ENCODE assay signal across 21 cellular contexts in genomic region chr13:110651271-110651670, GRCh38.
"Had no signal": no experiment of that assay in that cellular context is flagged by ENCODE, and none has a peak within 500 bp of the region (broad histone marks: within the 10 kb centered on the region; RNA-seq: fewer than 3 reads in every experiment).

No MANE protein-coding gene starts in this region.

- H3K36me3 Mint-ChIP-seq: activated naive CD8-positive, alpha-beta T cell; natural killer cell treated with Interleukin-12 subunit alpha and Interleukin-12 subunit beta and Interleukin-15 and Interleukin-18, amount 100 ng/mL, for 72 hours had no signal

- H3K4me3 Mint-ChIP-seq: activated CD4-positive, alpha-beta T cell treated with anti-CD3 and anti-CD28 coated beads for 36 hours; activated CD8-positive, alpha-beta memory T cell treated with anti-CD3 and anti-CD28 coated beads, Interleukin-2, amount 10 ng/mL, durations not matched to agents 7 days and 5 days; activated CD8-positive, alpha-beta T cell treated with anti-CD3 and anti-CD28 coated beads, Interleukin-2, amount 10 ng/mL, durations not matched to agents 7 days and 5 days; activated naive CD8-positive, alpha-beta T cell; natural killer cell treated with Interleukin-12 subunit alpha and Interleukin-12 subunit beta and Interleukin-15 and Interleukin-18, amount 100 ng/mL, for 72 hours; stimulated activated effector memory CD8-positive, alpha-beta T cell treated with anti-CD3 and anti-CD28 coated beads, Interleukin-12 subunit alpha, Interleukin-12 subunit beta, amount 100 ng/mL, for 72 hours; stimulated activated naive CD8-positive, alpha-beta T cell treated with anti-CD3 and anti-CD28 coated beads, Interleukin-15, Interleukin-2, amounts not matched to agents 100 ng/mL and 50 ng/mL, for 24 hours had no signal

- H3K27ac Mint-ChIP-seq: activated CD4-positive, alpha-beta T cell treated with anti-CD3 and anti-CD28 coated beads for 36 hours; activated CD8-positive, alpha-beta T cell treated with anti-CD3 and anti-CD28 coated beads, Interleukin-2, amount 10 ng/mL, durations not matched to agents 7 days and 5 days; activated naive CD8-positive, alpha-beta T cell; activated T-helper 2 cell treated with anti-CD3 and anti-CD28 coated beads, Interferon-gamma antibody, Interleukin-2, Interleukin-4, amounts not matched to agents 10 μg/mL and 5 μg/mL and 100 μg/mL, durations not matched to agents 14 hours and 24 hours and 36 hours; natural killer cell treated with Interleukin-12 subunit alpha and Interleukin-12 subunit beta and Interleukin-15 and Interleukin-18, amount 100 ng/mL, for 72 hours; stimulated activated effector memory CD8-positive, alpha-beta T cell treated with anti-CD3 and anti-CD28 coated beads, Interleukin-12 subunit alpha, Interleukin-12 subunit beta, amount 100 ng/mL, for 72 hours; stimulated activated naive CD8-positive, alpha-beta T cell treated with anti-CD3 and anti-CD28 coated beads, Interleukin-15, Interleukin-2, amounts not matched to agents 100 ng/mL and 50 ng/mL, for 24 hours had no signal

- H3K9me3 Mint-ChIP-seq: activated T-helper 2 cell treated with anti-CD3 and anti-CD28 coated beads, Interferon-gamma antibody, Interleukin-2, Interleukin-4, amounts not matched to agents 10 μg/mL and 5 μg/mL and 100 μg/mL, durations not matched to agents 14 hours and 24 hours and 36 hours; natural killer cell treated with Interleukin-12 subunit alpha and Interleukin-12 subunit beta and Interleukin-15 and Interleukin-18, amount 100 ng/mL, for 72 hours; stimulated activated effector memory CD8-positive, alpha-beta T cell treated with anti-CD3 and anti-CD28 coated beads, Interleukin-12 subunit alpha, Interleukin-12 subunit beta, amount 100 ng/mL, for 72 hours; stimulated activated naive CD8-positive, alpha-beta T cell treated with anti-CD3 and anti-CD28 coated beads, Interleukin-15, Interleukin-2, amounts not matched to agents 100 ng/mL and 50 ng/mL, for 24 hours had no signal

- ATAC-seq: activated CD4-positive, alpha-beta T cell treated with anti-CD3 and anti-CD28 coated beads for 36 hours; activated CD8-positive, alpha-beta memory T cell treated with anti-CD3 and anti-CD28 coated beads, Interleukin-2, amount 10 ng/mL, durations not matched to agents 7 days and 5 days; activated CD8-positive, alpha-beta T cell treated with anti-CD3 and anti-CD28 coated beads, Interleukin-2, amount 10 ng/mL, durations not matched to agents 7 days and 5 days; left colon; natural killer cell treated with Interleukin-12 subunit alpha and Interleukin-12 subunit beta and Interleukin-15 and Interleukin-18, amount 100 ng/mL, for 72 hours; sciatic nerve; stimulated activated effector memory CD8-positive, alpha-beta T cell treated with anti-CD3 and anti-CD28 coated beads, Interleukin-12 subunit alpha, Interleukin-12 subunit beta, amount 100 ng/mL, for 72 hours had no signal

- H3K27me3 Mint-ChIP-seq: activated CD4-positive, alpha-beta T cell treated with anti-CD3 and anti-CD28 coated beads for 36 hours; activated CD8-positive, alpha-beta memory T cell treated with anti-CD3 and anti-CD28 coated beads, Interleukin-2, amount 10 ng/mL, durations not matched to agents 7 days and 5 days; activated naive CD8-positive, alpha-beta T cell; natural killer cell treated with Interleukin-12 subunit alpha and Interleukin-12 subunit beta and Interleukin-15 and Interleukin-18, amount 100 ng/mL, for 72 hours; stimulated activated naive CD8-positive, alpha-beta T cell treated with anti-CD3 and anti-CD28 coated beads, Interleukin-15, Interleukin-2, amounts not matched to agents 100 ng/mL and 50 ng/mL, for 24 hours had no signal

- DNase-seq: activated CD4-positive, alpha-beta T cell treated with anti-CD3 and anti-CD28 coated beads for 36 hours; activated CD4-positive, CD25-positive, alpha-beta regulatory T cell; activated CD8-positive, alpha-beta memory T cell treated with anti-CD3 and anti-CD28 coated beads, Interleukin-2, amount 10 ng/mL, durations not matched to agents 7 days and 5 days; activated CD8-positive, alpha-beta T cell treated with anti-CD3 and anti-CD28 coated beads, Interleukin-2, amount 10 ng/mL, durations not matched to agents 7 days and 5 days; activated T-cell treated with anti-CD3 and anti-CD28 coated beads, Interleukin-2, amount 50 U/mL, for 48 hours; anterior cingulate cortex; cerebellar nuclear complex; effector memory CD4-positive, alpha-beta T cell; left colon; mesenchymal stem cell; ovary; retina; stimulated activated CD4-positive, alpha-beta T cell treated with anti-CD3 and anti-CD28 coated beads, Interleukin-4, amount 100 ng/mL, for 24 hours; T-helper 2 cell; trophoblast cell had no signal
